ENCODE assay signal across 7 cellular contexts in the genomic region with DNA sequence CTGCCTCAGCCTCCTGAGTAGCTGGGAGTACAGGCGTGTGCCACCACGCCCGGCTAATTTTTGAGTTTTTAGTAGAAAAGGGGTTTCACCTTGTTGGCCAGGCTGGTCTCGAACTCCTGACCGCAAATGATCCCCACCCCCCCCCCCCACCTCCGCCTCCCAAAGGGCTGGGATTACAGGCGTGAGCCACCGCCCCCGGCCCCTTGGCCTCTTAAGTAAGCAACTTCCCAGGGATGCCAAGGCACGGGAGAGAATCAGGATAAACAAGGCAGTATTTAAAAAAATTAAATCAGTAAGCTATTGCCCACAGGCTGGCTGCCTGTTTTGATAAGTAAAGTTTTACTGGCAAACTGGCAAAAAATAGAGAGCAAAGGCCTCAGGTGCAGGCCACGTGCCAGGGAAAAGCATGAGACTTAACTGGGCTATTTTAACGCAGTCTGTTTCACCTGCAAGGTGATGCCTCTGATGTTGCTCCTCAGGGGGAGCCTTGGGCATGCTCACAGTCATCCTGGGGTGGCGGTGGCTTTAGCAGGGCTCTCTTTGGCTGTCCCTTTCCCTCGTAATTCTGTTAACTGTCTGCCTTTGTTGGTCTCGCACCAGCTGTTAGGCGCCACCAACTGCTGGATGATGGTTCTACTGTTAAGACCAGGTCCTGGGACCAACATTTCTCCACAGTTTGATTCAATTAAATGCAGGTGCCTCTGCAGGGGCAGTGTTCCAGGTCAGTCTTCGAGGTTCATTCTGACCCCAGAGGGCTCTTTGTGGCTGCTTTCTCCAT. TPM values are rescaled to one million over a fixed set of nuclear protein-coding genes. Genes with fewer than 3 reads are reported as not detected.
DNase-seq lines count a peak whose midpoint lies in the region; ATAC-seq and TF ChIP-seq lines count a peak whose summit lies in the region.

No MANE protein-coding gene starts in this region.

- no peak overlapping the region for H3K27ac Mint-ChIP-seq in activated B cell treated with CpG ODN at 0.5 μM for 24 hours

- no peak for ATAC-seq in activated B cell treated with CpG ODN at 0.5 μM for 24 hours (ENCODE audit: low read depth)
- peak in 1 of 4 donors; percentile 55 for ATAC-seq in psoas muscle
- no peak for ATAC-seq in HG03520 (IDR thresholded peaks at IDR 0.05; ENCODE audit: unreplicated experiment)

- peaks cover 15% of the 10 kb centered on the region for H3K4me1 Mint-ChIP-seq in activated B cell treated with CpG ODN at 0.5 μM for 24 hours

- WGBS in psoas muscle, 3 donors: 19 to 23% (median 23%) methylated on average over 17 of the region's 17 CpGs

- H3K36me3 ChIP-seq in psoas muscle (ENCODE audit: insufficient read depth in 1 of 2, low read depth in 1 of 2): no peaks in the 10 kb centered on the region

- H3K36me3 Mint-ChIP-seq in activated B cell treated with CpG ODN at 0.5 μM for 24 hours (ENCODE audit: low read depth): no peaks in the 10 kb centered on the region

- DNase-seq in G401 (ENCODE audit: low spot score) (peak; percentile 45), MV-4-11 (lab: John Stamatoyannopoulos, UW) (peak; percentile 60), activated B cell treated with CpG ODN at 0.5 μM for 24 hours (no peak), glomerular visceral epithelial cell (ENCODE audit: extremely low spot score) (peak; percentile 23), psoas muscle (no peak), GM19238 (ENCODE audit: insufficient read length, low spot score) (no peak)

- in situ Hi-C loops in G401 (cut with HindIII; ENCODE audit: low sequenced_read_pairs): no loop called here

- CTCF ChIA-PET in activated B cell treated with CpG ODN at 0.5 μM for 24 hours (lab: Charles Lee): interaction anchor here (0.6 to 1.2 kb wide), 3 partner anchors 12 to 328 kb away, joined by 3 to 8 read pairs (median 3); no protein-coding TSS in a partner anchor

- peaks cover 9% of the 10 kb centered on the region for H3K27me3 Mint-ChIP-seq in activated B cell treated with CpG ODN at 0.5 μM for 24 hours

- H3K27me3 ChIP-seq in psoas muscle (ENCODE audit: insufficient read depth in 3 of 3, low read length in 2 of 3): no peaks in the 10 kb centered on the region

- intact Hi-C loops in activated B cell treated with CpG ODN at 0.5 μM for 24 hours (cut with micrococcal nuclease) (loop anchor here (1.0 to 5.0 kb wide), 6 partner anchors 19 to 328 kb away; a partner anchor contains a TSS), psoas muscle (cut with DNase I) (loop anchor here (2.0 to 10.0 kb wide), 4 partner anchors 102 to 286 kb away; a partner anchor contains a TSS)

- H3K27ac ChIP-seq in psoas muscle: no peak overlapping the region

- H3K9me3 ChIP-seq in psoas muscle: no peaks in the 10 kb centered on the region

- H3K9me3 Mint-ChIP-seq in activated B cell treated with CpG ODN at 0.5 μM for 24 hours: no peaks in the 10 kb centered on the region

- POLR2A ChIA-PET in activated B cell treated with CpG ODN at 0.5 μM for 24 hours (lab: Charles Lee): interaction anchor here (0.6 kb wide), 1 partner anchor 113 kb away, joined by 3 read pairs; no protein-coding TSS in a partner anchor

- H3K4me3 Mint-ChIP-seq in activated B cell treated with CpG ODN at 0.5 μM for 24 hours: peak overlapping the region; percentile 86

- TF ChIP-seq CTCF in activated B cell treated with CpG ODN at 0.5 μM for 24 hours (IDR thresholded peaks at IDR 0.05) (no peak), psoas muscle (IDR thresholded peaks at IDR 0.05) (no peak)

- H3K4me3 ChIP-seq in psoas muscle: peak overlapping the region; percentile 67

- peaks cover 4% of the 10 kb centered on the region for H3K4me1 ChIP-seq in psoas muscle

RNA-seq across cellular contexts. Expression of a gene that starts 19.4 kb away (rescaled TPM):
- total RNA-seq in G401 (2014; rRNA removed; shearing (Covaris generic)): 54.9 and 67.9 TPM in 2 replicates
- total RNA-seq in activated B cell treated with CpG ODN at 0.5 μM for 24 hours (17.6 and 18.5 TPM in 2 replicates), psoas muscle (10 to 100 TPM; 34.1 to 41.1 (median 37.4) TPM)
- 10 to 100 TPM; 35.9 to 45.3 (median 37.2) TPM for polyA plus RNA-seq in psoas muscle

Comparison
In these comparisons a context has a peak if more than half of its experiments do, and no peak if none do; other contexts are left out.
1. DNase-seq: peak in G401 (single experiment), MV-4-11 (single experiment) and glomerular visceral epithelial cell (single experiment); none in activated B cell treated with CpG ODN at 0.5 μM for 24 hours (single experiment), psoas muscle (0 of 2) and GM19238 (single experiment).